Comparison of ENCODE assay signal across 28 cellular contexts in the genomic region with DNA sequence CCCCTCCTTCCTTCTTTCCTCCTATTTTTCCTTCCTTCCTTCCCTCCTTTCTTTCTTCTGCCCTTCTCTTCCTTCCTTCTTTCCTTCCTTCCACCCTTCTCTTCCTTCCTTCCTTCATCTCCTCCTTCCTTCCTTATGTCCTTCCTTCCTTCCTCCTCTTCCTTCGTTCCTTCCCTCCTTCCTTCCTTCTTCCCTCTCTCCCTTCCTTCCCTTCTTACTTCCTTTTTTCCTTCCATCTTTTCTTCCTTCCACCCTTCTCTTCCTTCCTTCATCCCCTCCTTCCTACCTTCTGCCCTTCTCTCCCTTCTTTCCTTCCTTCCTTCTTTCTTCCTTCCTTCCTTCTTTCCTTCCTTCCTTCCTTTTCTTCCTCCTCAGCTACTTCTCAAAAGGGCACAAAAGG.
"Had no signal": no experiment of that assay in that cellular context is flagged by ENCODE, and none has a peak within 500 bp of the region (broad histone marks: within the 10 kb centered on the region; RNA-seq: fewer than 3 reads in every experiment).

No MANE protein-coding gene starts in this region.

- H3K9me3 Mint-ChIP-seq: endodermal cell, mesothelial cell of epicardium had no signal

- ATAC-seq: effector memory CD8-positive, alpha-beta T cell; esophagus mucosa; gastrocnemius medialis; heart right ventricle; left cardiac atrium; left lung; left ventricle myocardium superior; lower lobe of right lung; mucosa of descending colon had no signal

- H3K4me1 ChIP-seq: colonic mucosa, esophagus squamous epithelium, gastrocnemius medialis, left lung, lower lobe of right lung had no signal

- FAIRE-seq: endometrium, islet of Langerhans, keratinocyte had no signal

- DNase-seq: colonic mucosa; cortex of kidney; effector CD8-positive, alpha-beta T cell; effector memory CD8-positive, alpha-beta T cell; endodermal cell; erythroblast; esophagus squamous epithelium; foreskin fibroblast; foreskin melanocyte; gastrocnemius medialis; glutamatergic neuron; head of caudate nucleus; heart right ventricle; hippocampal formation; left cardiac atrium; left lung; left ventricle myocardium superior; lower lobe of right lung; mesenchymal stem cell; mucosa of descending colon; naive B cell had no signal

- H3K36me3 ChIP-seq: colonic mucosa, esophagus squamous epithelium, gastrocnemius medialis, heart right ventricle, left lung, lower lobe of right lung had no signal

- H3K4me3 Mint-ChIP-seq: dendritic cell treated with granulocyte-macrophage colony-stimulating factor and Interleukin-4, amounts not matched to agents 40 ng/mL and 50 ng/mL, for 4 days; effector memory CD8-positive, alpha-beta T cell; endodermal cell; mesothelial cell of epicardium; naive B cell had no signal

- H3K4me1 Mint-ChIP-seq: endodermal cell, mesothelial cell of epicardium, naive B cell had no signal

- H3K27me3 ChIP-seq: colonic mucosa, esophagus squamous epithelium, gastrocnemius medialis, heart right ventricle, left lung had no signal

- H3K27ac ChIP-seq: colonic mucosa, epithelial cell of prostate, esophagus squamous epithelium, gastrocnemius medialis, heart right ventricle, left lung, lower lobe of right lung had no signal

- H3K27ac Mint-ChIP-seq: dendritic cell treated with granulocyte-macrophage colony-stimulating factor and Interleukin-4, amounts not matched to agents 40 ng/mL and 50 ng/mL, for 4 days; effector memory CD8-positive, alpha-beta T cell; endodermal cell; mesothelial cell of epicardium; naive B cell had no signal

- H3K4me3 ChIP-seq: colonic mucosa, esophagus squamous epithelium, gastrocnemius medialis, heart right ventricle, left lung, lower lobe of right lung, mucosa of descending colon had no signal

- H3K9me3 ChIP-seq: colonic mucosa, esophagus squamous epithelium, gastrocnemius medialis, heart right ventricle, left lung, lower lobe of right lung, mucosa of descending colon had no signal

- H3K27me3 Mint-ChIP-seq: dendritic cell treated with granulocyte-macrophage colony-stimulating factor and Interleukin-4, amounts not matched to agents 40 ng/mL and 50 ng/mL, for 4 days had no signal

- H3K36me3 Mint-ChIP-seq: mesothelial cell of epicardium had no signal
